Comparison of ENCODE assay signal across 9 cellular contexts in the genomic region with DNA sequence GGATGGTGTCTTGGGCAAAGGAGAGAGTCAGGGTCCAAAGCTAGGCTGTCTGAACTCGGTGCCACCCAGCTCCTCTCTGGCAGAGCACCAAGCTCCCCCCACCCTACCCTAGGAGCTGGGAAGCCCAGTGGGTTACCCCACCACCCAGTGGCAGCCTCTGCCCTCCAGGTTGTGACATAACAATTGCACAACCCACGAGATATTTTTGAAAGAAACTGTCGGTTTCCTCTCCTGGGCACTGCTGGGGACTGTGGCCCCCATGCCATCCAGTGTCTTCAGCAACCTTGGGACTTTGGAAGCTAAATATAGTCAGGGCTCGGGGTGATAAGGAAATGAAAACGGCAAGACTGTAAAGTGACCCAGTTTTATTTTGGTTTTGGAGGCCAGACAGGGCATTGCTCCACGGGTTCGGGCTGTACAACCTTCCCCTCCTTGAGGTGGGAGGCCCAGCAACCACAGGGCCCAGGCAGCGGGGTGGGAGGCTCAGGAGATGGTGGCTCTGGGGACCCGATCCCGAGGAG. TPM values are rescaled to one million over a fixed set of nuclear protein-coding genes. Genes with fewer than 3 reads are reported as not detected.
DNase-seq lines count a peak whose midpoint lies in the region; ATAC-seq and TF ChIP-seq lines count a peak whose summit lies in the region.
"Had no signal": no experiment of that assay in that cellular context is flagged by ENCODE, and none has a peak within 500 bp of the region (broad histone marks: within the 10 kb centered on the region; RNA-seq: fewer than 3 reads in every experiment).

No MANE protein-coding gene starts in this region.

- no peak overlapping the region for H2AK5ac ChIP-seq in mesendoderm (ENCODE audit: low read length)

- H3K4me1 ChIP-seq in colonic mucosa (no peaks in the 10 kb centered on the region), mesendoderm (ENCODE audit: control insufficient read depth, low read depth, low read length) (peaks cover 2% of the 10 kb centered on the region), upper lobe of right lung (peaks cover 13% of the 10 kb centered on the region)

- H2BK15ac ChIP-seq in mesendoderm (replicated peaks; ENCODE audit: low read depth) = no peak overlapping the region

- H3K27me3 ChIP-seq in colonic mucosa (peaks cover 10% of the 10 kb centered on the region), mesendoderm (ENCODE audit: insufficient read depth, low read length, poor library complexity) (peaks cover 4% of the 10 kb centered on the region), upper lobe of right lung (no peaks in the 10 kb centered on the region)

- H3K18ac ChIP-seq in mesendoderm (ENCODE audit: low read length) = no peak overlapping the region

- H3K36me3 Mint-ChIP-seq in activated T-cell treated with anti-CD3 and anti-CD28 coated beads, Interleukin-2, amount 50 U/mL, for 4 hours (ENCODE audit: insufficient read depth) = no peaks in the 10 kb centered on the region

- TF ChIP-seq CTCF in colonic mucosa (IDR thresholded peaks at IDR 0.05) (no peak), upper lobe of right lung (IDR thresholded peaks at IDR 0.05) (no peak)

- no peak overlapping the region for H4K5ac ChIP-seq in mesendoderm (ENCODE audit: low read length)

- H3K4me1 Mint-ChIP-seq in activated T-cell treated with anti-CD3 and anti-CD28 coated beads, Interleukin-2, amount 50 U/mL, for 4 hours (ENCODE audit: low read depth) = peaks cover 14% of the 10 kb centered on the region

- H4K8ac ChIP-seq in mesendoderm (ENCODE audit: low read depth, low read length) = no peak overlapping the region

- H3K56ac ChIP-seq in mesendoderm (ENCODE audit: low read length) = peak overlapping the region; percentile 78

- H3K36me3 ChIP-seq in colonic mucosa = no peaks in the 10 kb centered on the region
- H3K36me3 ChIP-seq in mesendoderm (ENCODE audit: control insufficient read depth, insufficient read depth, low read length) = no peaks in the 10 kb centered on the region
- no peaks in the 10 kb centered on the region for H3K36me3 ChIP-seq in upper lobe of right lung

- peaks cover 4% of the 10 kb centered on the region for H3K27me3 Mint-ChIP-seq in activated T-cell treated with anti-CD3 and anti-CD28 coated beads, Interleukin-2, amount 50 U/mL, for 4 hours (ENCODE audit: low read depth)

- H3K27ac ChIP-seq in colonic mucosa (no peak overlapping the region), mesendoderm (ENCODE audit: low read depth, low read length) (no peak overlapping the region), upper lobe of right lung (peak overlapping the region; percentile 74)

- H3K9me3 Mint-ChIP-seq in activated T-cell treated with anti-CD3 and anti-CD28 coated beads, Interleukin-2, amount 50 U/mL, for 4 hours = no peaks in the 10 kb centered on the region

- no CpG with 5 or more reads among the region's 10 CpGs for WGBS in mesendoderm (ENCODE audit: extremely low coverage, insufficient coverage, low lambda C conversion rate)

- peak overlapping the region; percentile 49 for H3K4me3 ChIP-seq in colonic mucosa
- no peak overlapping the region for H3K4me3 ChIP-seq in mesendoderm (ENCODE audit: low read length)
- peak overlapping the region; percentile 63 for H3K4me3 ChIP-seq in upper lobe of right lung

- peak overlapping the region; percentile 34 for H3K23ac ChIP-seq in mesendoderm (ENCODE audit: low read length)

- ATAC-seq in activated T-cell treated with anti-CD3 and anti-CD28 coated beads, Interleukin-2, amount 50 U/mL, for 4 hours = no peak
- ATAC-seq in upper lobe of right lung (no peak), left colon (no peak)

- peak overlapping the region; percentile 74 for H3K4me3 Mint-ChIP-seq in activated T-cell treated with anti-CD3 and anti-CD28 coated beads, Interleukin-2, amount 50 U/mL, for 4 hours

- H3K9me3 ChIP-seq in colonic mucosa (no peaks in the 10 kb centered on the region), upper lobe of right lung (no peaks in the 10 kb centered on the region)

- H2BK5ac ChIP-seq in mesendoderm (ENCODE audit: low read length) = no peak overlapping the region

- no peak overlapping the region for H3K4ac ChIP-seq in mesendoderm (ENCODE audit: low read depth, low read length)

- no peaks in the 10 kb centered on the region for H3K79me2 ChIP-seq in mesendoderm (ENCODE audit: control insufficient read depth, insufficient read depth, low read length)

- peak overlapping the region; percentile 61 to 89 for H3K9ac ChIP-seq in colonic mucosa (ENCODE audit: low read depth in 2 of 2, low read length in 2 of 2)
- peak overlapping the region; percentile 65 for H3K9ac ChIP-seq in mesendoderm (ENCODE audit: low read length)

- no peaks in the 10 kb centered on the region for H3K79me1 ChIP-seq in mesendoderm (ENCODE audit: low read length)

- H3K4me2 ChIP-seq in mesendoderm (ENCODE audit: low read length) = peak overlapping the region; percentile 75

- H2BK120ac ChIP-seq in mesendoderm (ENCODE audit: low read depth, low read length) = no peak overlapping the region

- DNase-seq in activated T-cell treated with anti-CD3 and anti-CD28 coated beads, Interleukin-2, amount 50 U/mL, for 4 hours = no peak
- DNase-seq in activated T-cell treated with anti-CD3 and anti-CD28 coated beads, Interleukin-2, amount 50 U/mL, for 48 hours = no peak
- DNase-seq in colonic mucosa (no peak), mesendoderm (no peak), upper lobe of right lung (no peak), left colon (no peak), UCSD-AML1 (lab: John Stamatoyannopoulos, UW; ENCODE audit: unreplicated experiment) (no peak), NCI-H1417 treated with DMSO at 0.1 percent for 48 hours (lab: John Stamatoyannopoulos, UW) (no peak)
- DNase-seq: DMS79 had no signal

- intact Hi-C loops in colonic mucosa (cut with DNase I) (loop anchor here (5.0 kb wide), 1 partner anchor 193 kb away; the partner anchor contains the start of gene RIMS3), upper lobe of right lung (cut with DNase I) (no loop called here), left colon (cut with DNase I, micrococcal nuclease) (no loop called here)

RNA-seq across cellular contexts. Expression of gene CITED4, which starts 1.4 kb away (rescaled TPM):
- total RNA-seq in activated T-cell treated with anti-CD3 and anti-CD28 coated beads, Interleukin-2, amount 50 U/mL, for 4 hours = 1 to 10 TPM; 3.1 to 3.5 (median 3.2) TPM
- total RNA-seq in colonic mucosa = 1 to 10 TPM; 3.4 to 5.8 TPM
- polyA plus RNA-seq in mesendoderm (2013, experiment 1 of 2) = 12.3 TPM
- 12.8 TPM for polyA plus RNA-seq in mesendoderm (2013, experiment 2 of 2)
- total RNA-seq in upper lobe of right lung = 23.2 TPM
- 1 to 10 TPM; 4.1 to 5.8 TPM for total RNA-seq in left colon
